11 cellular contexts compared by ENCODE assay signal in genomic region chr2:1816414-1816911, GRCh38.
A peak's percentile ranks its signal among the peaks of the same experiment; 100 is the strongest.
DNase-seq lines count a peak whose midpoint lies in the region; ATAC-seq, FAIRE-seq and TF ChIP-seq lines count a peak whose summit lies in the region.
"Had no signal": no experiment of that assay in that cellular context is flagged by ENCODE, and none has a peak within 500 bp of the region (broad histone marks: within the 10 kb centered on the region; RNA-seq: fewer than 3 reads in every experiment).

No MANE protein-coding gene starts in this region.

- no peak for DNase-seq in stimulated activated naive CD8-positive, alpha-beta T cell treated with anti-CD3 and anti-CD28 coated beads, Interleukin-15, amount 100 ng/mL, for 72 hours
- DNase-seq in stimulated activated naive CD8-positive, alpha-beta T cell treated with anti-CD3 and anti-CD28 coated beads, Interleukin-15, Interleukin-2, amounts not matched to agents 100 U/mL and 50 U/mL, for 24 hours: no peak
- DNase-seq in left ventricle myocardium inferior (peak; percentile 34), posterior cingulate gyrus (peak in 7 of 10 donors; percentile 37 to 95 (median 63)), H54 (ENCODE audit: insufficient read length, low spot score) (no peak), OCI-M1 (lab: John Stamatoyannopoulos, UW) (no peak), AML-193 (lab: John Stamatoyannopoulos, UW) (no peak)
- no peak for DNase-seq in activated CD8-positive, alpha-beta memory T cell treated with anti-CD3 and anti-CD28 coated beads, Interleukin-2, amount 50 U/mL, for 48 hours
- DNase-seq: hippocampal formation had no signal

- no peaks in the 10 kb centered on the region for H3K36me3 ChIP-seq in left ventricle myocardium inferior

- TF ChIP-seq POLR2A in H54 (IDR thresholded peaks at IDR 0.05; ENCODE audit: low read depth, low read length): no peak

- no peak overlapping the region for H3K4me3 ChIP-seq in left ventricle myocardium inferior
- H3K4me3 ChIP-seq: A549 had no signal

- no peaks in the 10 kb centered on the region for H3K9me3 ChIP-seq in left ventricle myocardium inferior (replicated peaks)
- H3K9me3 ChIP-seq: A549 had no signal

- peak; percentile 36 for ATAC-seq in stimulated activated naive CD8-positive, alpha-beta T cell treated with anti-CD3 and anti-CD28 coated beads, Interleukin-15, amount 100 ng/mL, for 72 hours
- ATAC-seq in stimulated activated naive CD8-positive, alpha-beta T cell treated with anti-CD3 and anti-CD28 coated beads, Interleukin-15, Interleukin-2, amounts not matched to agents 100 U/mL and 50 U/mL, for 24 hours: no peak

- peaks cover 19% of the 10 kb centered on the region for H3K27me3 Mint-ChIP-seq in stimulated activated naive CD8-positive, alpha-beta T cell treated with anti-CD3 and anti-CD28 coated beads, Interleukin-15, amount 100 ng/mL, for 72 hours

- H3K4me1 Mint-ChIP-seq in stimulated activated naive CD8-positive, alpha-beta T cell treated with anti-CD3 and anti-CD28 coated beads, Interleukin-15, amount 100 ng/mL, for 72 hours: no peaks in the 10 kb centered on the region

- no peak for FAIRE-seq in H54 (lab: Jason Lieb, UNC)
- FAIRE-seq: A549 had no signal

- intact Hi-C loops in left ventricle myocardium inferior (cut with micrococcal nuclease): no loop called here
- intact Hi-C loops in posterior cingulate gyrus (cut with DNase I): loop anchor here (2.0 to 5.0 kb wide), 2 partner anchors 66 to 224 kb away; no protein-coding TSS in a partner anchor

- H3K9me3 Mint-ChIP-seq in stimulated activated naive CD8-positive, alpha-beta T cell treated with anti-CD3 and anti-CD28 coated beads, Interleukin-15, amount 100 ng/mL, for 72 hours: no peaks in the 10 kb centered on the region
- H3K9me3 Mint-ChIP-seq: neural crest cell had no signal

- no peak overlapping the region for H3K27ac Mint-ChIP-seq in stimulated activated naive CD8-positive, alpha-beta T cell treated with anti-CD3 and anti-CD28 coated beads, Interleukin-15, amount 100 ng/mL, for 72 hours

- TF ChIP-seq CTCF in left ventricle myocardium inferior (IDR thresholded peaks at IDR 0.05; ENCODE audit: borderline replicate concordance): no peak

- H3K4me3 Mint-ChIP-seq in stimulated activated naive CD8-positive, alpha-beta T cell treated with anti-CD3 and anti-CD28 coated beads, Interleukin-15, amount 100 ng/mL, for 72 hours: no peak overlapping the region
- H3K4me3 Mint-ChIP-seq: neural crest cell had no signal

- H3K4me1 ChIP-seq in left ventricle myocardium inferior: peaks cover 27% of the 10 kb centered on the region

- H3K27me3 ChIP-seq in left ventricle myocardium inferior (ENCODE audit: low read depth): peaks cover 29% of the 10 kb centered on the region

- H3K27ac ChIP-seq in left ventricle myocardium inferior (replicated peaks): peak overlapping the region; percentile 85

Comparison
In these comparisons a context has a peak if more than half of its experiments do, and no peak if none do; other contexts are left out.
1. DNase-seq: peak in left ventricle myocardium inferior (single experiment) and posterior cingulate gyrus (7 of 10); none in stimulated activated naive CD8-positive, alpha-beta T cell treated with anti-CD3 and anti-CD28 coated beads, Interleukin-15, amount 100 ng/mL, for 72 hours (0 of 2), stimulated activated naive CD8-positive, alpha-beta T cell treated with anti-CD3 and anti-CD28 coated beads, Interleukin-15, Interleukin-2, amounts not matched to agents 100 U/mL and 50 U/mL, for 24 hours (single experiment), H54 (single experiment), activated CD8-positive, alpha-beta memory T cell treated with anti-CD3 and anti-CD28 coated beads, Interleukin-2, amount 50 U/mL, for 48 hours (single experiment), OCI-M1 (single experiment) and AML-193 (0 of 2).